15 cellular contexts compared by ENCODE assay signal in the genomic region with DNA sequence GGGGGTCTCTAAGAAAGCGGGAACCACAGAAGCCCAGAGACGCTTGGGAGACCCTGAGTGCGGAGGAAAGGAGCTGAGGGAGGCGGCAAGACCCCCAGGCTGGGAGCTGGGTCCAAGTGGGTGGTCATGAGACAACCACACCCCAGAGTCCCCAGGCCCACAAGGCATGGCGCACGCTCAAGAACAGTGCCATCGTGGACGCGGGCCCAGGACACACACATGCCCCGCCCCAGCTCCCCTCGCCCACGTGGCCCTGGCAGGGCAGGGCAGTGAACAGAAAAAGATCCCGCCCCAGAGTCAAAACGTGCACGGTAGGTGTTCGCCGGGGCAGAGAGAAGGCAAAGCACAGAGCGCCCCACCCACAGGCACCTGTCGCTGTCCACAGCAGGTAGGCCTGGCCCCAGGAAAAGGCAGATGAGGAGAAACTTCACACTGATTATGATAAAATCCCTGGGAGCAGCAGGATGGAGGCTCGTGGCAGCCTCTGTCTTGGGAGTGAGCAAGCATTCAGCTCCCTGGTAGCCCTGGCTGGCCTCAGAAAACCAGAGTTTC. TPM values are rescaled to one million over a fixed set of nuclear protein-coding genes. Genes with fewer than 3 reads are reported as not detected.
DNase-seq lines count a peak whose midpoint lies in the region; ATAC-seq and TF ChIP-seq lines count a peak whose summit lies in the region.
"Had no signal": no experiment of that assay in that cellular context is flagged by ENCODE, and none has a peak within 500 bp of the region (broad histone marks: within the 10 kb centered on the region; RNA-seq: fewer than 3 reads in every experiment).

No MANE protein-coding gene starts in this region.

- intact Hi-C loops in mucosa of descending colon (cut with DNase I, micrococcal nuclease) = no loop called here
- intact Hi-C loops in head of caudate nucleus (cut with DNase I) = no loop called here

- H3K9me3 ChIP-seq in RWPE2 (ENCODE audit: severe bottlenecking) (no peaks in the 10 kb centered on the region), mucosa of descending colon (no peaks in the 10 kb centered on the region)

- H3K36me3 ChIP-seq in RWPE2 (ENCODE audit: low read depth) = no peaks in the 10 kb centered on the region
- H3K36me3 ChIP-seq in mucosa of descending colon (ENCODE audit: low read depth) = no peaks in the 10 kb centered on the region

- H3K4me1 ChIP-seq in RWPE2 (ENCODE audit: insufficient read depth, poor library complexity, severe bottlenecking) (no peaks in the 10 kb centered on the region), mucosa of descending colon (ENCODE audit: low read depth) (no peaks in the 10 kb centered on the region)

- ATAC-seq in RWPE2 (ENCODE audit: low read depth) = peak; percentile 10; the same call in 2 of the 3 replicates
- peak; percentile 23 for ATAC-seq in mucosa of descending colon
- ATAC-seq: GM12878 had no signal

- DNase-seq in NCI-H146 (lab: John Stamatoyannopoulos, UW) (peak; percentile 59), RWPE2 (ENCODE audit: low spot score) (no peak), mucosa of descending colon (no peak), occipital lobe (lab: John Stamatoyannopoulos, UW) (no peak), head of caudate nucleus (no peak), NCI-H187 treated with DMSO at 0.1 percent for 48 hours (lab: John Stamatoyannopoulos, UW) (no peak)
- no peak for DNase-seq in activated CD4-positive, alpha-beta T cell treated with anti-CD3 and anti-CD28 coated beads, Interleukin-2, amount 50 U/mL, for 4 hours
- DNase-seq: C1 segment of cervical spinal cord; Calu3; CD4-positive, alpha-beta T cell; DMS 273 treated with DMSO at 0.1 percent for 48 hours; HCEC 1CT had no signal

- H3K4me3 ChIP-seq in RWPE2 (ENCODE audit: severe bottlenecking) = no peak overlapping the region
- no peak overlapping the region for H3K4me3 ChIP-seq in mucosa of descending colon
- H3K4me3 ChIP-seq: GM12878 had no signal

- H3K27ac ChIP-seq in RWPE2 (ENCODE audit: poor library complexity, severe bottlenecking) = no peak overlapping the region

- peaks cover 39% of the 10 kb centered on the region for H3K27me3 ChIP-seq in RWPE2 (ENCODE audit: insufficient read depth, poor library complexity, severe bottlenecking)

- no peak for TF ChIP-seq CTCF in RWPE2 (IDR thresholded peaks at IDR 0.05; ENCODE audit: poor library complexity, severe bottlenecking)
- TF ChIP-seq CTCF in mucosa of descending colon (IDR thresholded peaks at IDR 0.05) = no peak

RNA-seq across cellular contexts. Expression of a gene that starts 50.0 kb away (rescaled TPM):
- total RNA-seq in mucosa of descending colon (not detected), occipital lobe (not detected)
- total RNA-seq: B cell; CD4-positive, alpha-beta T cell; Daoy had no signal
